1 cellular context compared by ENCODE assay signal in genomic region chr2:152175368-152176112, GRCh38.
A peak's percentile ranks its signal among the peaks of the same experiment; 100 is the strongest.
TF ChIP-seq lines count a peak whose summit lies in the region.

Gene STAM2 (minus strand): TSS chr2:152175763. CDS start chr2:152175642, 121 bp downstream.

TF ChIP-seq in HepG2, 621 proteins besides CTCF, POLR2A, EP300 and RAD21 (continued from another document and continues in another):
- TF ChIP-seq, protein P1, sequence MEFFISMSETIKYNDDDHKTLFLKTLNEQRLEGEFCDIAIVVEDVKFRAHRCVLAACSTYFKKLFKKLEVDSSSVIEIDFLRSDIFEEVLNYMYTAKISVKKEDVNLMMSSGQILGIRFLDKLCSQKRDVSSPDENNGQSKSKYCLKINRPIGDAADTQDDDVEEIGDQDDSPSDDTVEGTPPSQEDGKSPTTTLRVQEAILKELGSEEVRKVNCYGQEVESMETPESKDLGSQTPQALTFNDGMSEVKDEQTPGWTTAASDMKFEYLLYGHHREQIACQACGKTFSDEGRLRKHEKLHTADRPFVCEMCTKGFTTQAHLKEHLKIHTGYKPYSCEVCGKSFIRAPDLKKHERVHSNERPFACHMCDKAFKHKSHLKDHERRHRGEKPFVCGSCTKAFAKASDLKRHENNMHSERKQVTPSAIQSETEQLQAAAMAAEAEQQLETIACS (CRISPR knock-in tag; IDR thresholded peaks at IDR 0.05): peak; percentile 57
- TF ChIP-seq GABPA (IDR thresholded peaks at IDR 0.05; ENCODE audit: low read depth, low read length) (peak; percentile 81), GABPA (CRISPR knock-in tag; IDR thresholded peaks at IDR 0.05; ENCODE audit: low read depth) (peak; percentile 94), SP4 (CRISPR knock-in tag; IDR thresholded peaks at IDR 0.05) (peak; percentile 62; the same call in 1 of the 2 replicates), ZNF850 (CRISPR knock-in tag; conservative IDR thresholded peaks at IDR 0.05) (0 out of 2 replicates have a peak, but pooled peaks have one; percentile 87), CBX2 (IDR thresholded peaks at IDR 0.05; ENCODE audit: low read depth, low read length) (no peak), CBX2 (CRISPR knock-in tag; IDR thresholded peaks at IDR 0.05; ENCODE audit: low read depth) (no peak), MNT (IDR thresholded peaks at IDR 0.05) (no peak), SP2 (CRISPR knock-in tag; IDR thresholded peaks at IDR 0.05) (peak; percentile 19; the same call in 1 of the 2 replicates), MED13 (CRISPR knock-in tag; IDR thresholded peaks at IDR 0.05) (peak; percentile 96), NRL (CRISPR knock-in tag; IDR thresholded peaks at IDR 0.05; ENCODE audit: borderline replicate concordance) (peak; percentile 91), WIZ (CRISPR knock-in tag; IDR thresholded peaks at IDR 0.05) (peak; percentile 82; the same call in 1 of the 2 replicates), MAFF (IDR thresholded peaks at IDR 0.05; ENCODE audit: low read depth, low read length) (no peak; the same call in 1 of the 2 replicates), SALL1 (CRISPR knock-in tag; IDR thresholded peaks at IDR 0.05) (peak; percentile 90), SP140L (CRISPR knock-in tag; IDR thresholded peaks at IDR 0.05; ENCODE audit: borderline replicate concordance) (peak; percentile 23; the same call in 1 of the 2 replicates), NAIF1 (CRISPR knock-in tag; IDR thresholded peaks at IDR 0.05; ENCODE audit: borderline replicate concordance) (peak; percentile 91; the same call in 1 of the 2 replicates), STAG1 (CRISPR knock-in tag; IDR thresholded peaks at IDR 0.05) (peak; percentile 100), RORA (CRISPR knock-in tag; IDR thresholded peaks at IDR 0.05) (no peak), ZNF501 (CRISPR knock-in tag; IDR thresholded peaks at IDR 0.05) (peak; percentile 100), PPARG (CRISPR knock-in tag; conservative IDR thresholded peaks at IDR 0.05) (peak; percentile 63; the same call in 1 of the 2 replicates), HINFP (CRISPR knock-in tag; IDR thresholded peaks at IDR 0.05; ENCODE audit: low read depth) (peak; percentile 39), KAT7 (CRISPR knock-in tag; IDR thresholded peaks at IDR 0.05; ENCODE audit: borderline replicate concordance) (peak; percentile 97), IKZF4 (CRISPR knock-in tag; IDR thresholded peaks at IDR 0.05; ENCODE audit: borderline replicate concordance, low read depth, not compliant biosample characterization) (peak; percentile 16), ADNP (CRISPR knock-in tag; IDR thresholded peaks at IDR 0.05) (no peak; the same call in 1 of the 2 replicates), ZNF333 (CRISPR knock-in tag; IDR thresholded peaks at IDR 0.05; ENCODE audit: borderline replicate concordance) (peak; percentile 81), CREM (IDR thresholded peaks at IDR 0.05) (peak; percentile 83), CREM (CRISPR knock-in tag; IDR thresholded peaks at IDR 0.05) (no peak), AHDC1 (CRISPR knock-in tag; IDR thresholded peaks at IDR 0.05; ENCODE audit: borderline replicate concordance) (peak; percentile 79; the same call in 1 of the 2 replicates), MLLT10 (CRISPR knock-in tag; IDR thresholded peaks at IDR 0.05) (no peak), ZNF747 (CRISPR knock-in tag; IDR thresholded peaks at IDR 0.05; ENCODE audit: borderline replicate concordance) (peak; percentile 80; the same call in 1 of the 2 replicates), HIVEP1 (CRISPR knock-in tag; IDR thresholded peaks at IDR 0.05) (peak; percentile 77), ZNF83 (CRISPR knock-in tag; IDR thresholded peaks at IDR 0.05; ENCODE audit: borderline replicate concordance) (peak; percentile 91; the same call in 1 of the 2 replicates), ZNF382 (CRISPR knock-in tag; IDR thresholded peaks at IDR 0.05; ENCODE audit: borderline replicate concordance) (no peak), BCL3 (CRISPR knock-in tag; IDR thresholded peaks at IDR 0.05) (peak; percentile 82), ZNF253 (CRISPR knock-in tag; IDR thresholded peaks at IDR 0.05; ENCODE audit: borderline replicate concordance) (no peak), RFXAP (CRISPR knock-in tag; IDR thresholded peaks at IDR 0.05; ENCODE audit: borderline replicate concordance) (peak; percentile 95)
- TF ChIP-seq, protein P2, sequence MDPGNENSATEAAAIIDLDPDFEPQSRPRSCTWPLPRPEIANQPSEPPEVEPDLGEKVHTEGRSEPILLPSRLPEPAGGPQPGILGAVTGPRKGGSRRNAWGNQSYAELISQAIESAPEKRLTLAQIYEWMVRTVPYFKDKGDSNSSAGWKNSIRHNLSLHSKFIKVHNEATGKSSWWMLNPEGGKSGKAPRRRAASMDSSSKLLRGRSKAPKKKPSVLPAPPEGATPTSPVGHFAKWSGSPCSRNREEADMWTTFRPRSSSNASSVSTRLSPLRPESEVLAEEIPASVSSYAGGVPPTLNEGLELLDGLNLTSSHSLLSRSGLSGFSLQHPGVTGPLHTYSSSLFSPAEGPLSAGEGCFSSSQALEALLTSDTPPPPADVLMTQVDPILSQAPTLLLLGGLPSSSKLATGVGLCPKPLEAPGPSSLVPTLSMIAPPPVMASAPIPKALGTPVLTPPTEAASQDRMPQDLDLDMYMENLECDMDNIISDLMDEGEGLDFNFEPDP (CRISPR knock-in tag; conservative IDR thresholded peaks at IDR 0.05): 0 out of 2 replicates have a peak, but pooled peaks have one; percentile 78
- TF ChIP-seq, protein P3, sequence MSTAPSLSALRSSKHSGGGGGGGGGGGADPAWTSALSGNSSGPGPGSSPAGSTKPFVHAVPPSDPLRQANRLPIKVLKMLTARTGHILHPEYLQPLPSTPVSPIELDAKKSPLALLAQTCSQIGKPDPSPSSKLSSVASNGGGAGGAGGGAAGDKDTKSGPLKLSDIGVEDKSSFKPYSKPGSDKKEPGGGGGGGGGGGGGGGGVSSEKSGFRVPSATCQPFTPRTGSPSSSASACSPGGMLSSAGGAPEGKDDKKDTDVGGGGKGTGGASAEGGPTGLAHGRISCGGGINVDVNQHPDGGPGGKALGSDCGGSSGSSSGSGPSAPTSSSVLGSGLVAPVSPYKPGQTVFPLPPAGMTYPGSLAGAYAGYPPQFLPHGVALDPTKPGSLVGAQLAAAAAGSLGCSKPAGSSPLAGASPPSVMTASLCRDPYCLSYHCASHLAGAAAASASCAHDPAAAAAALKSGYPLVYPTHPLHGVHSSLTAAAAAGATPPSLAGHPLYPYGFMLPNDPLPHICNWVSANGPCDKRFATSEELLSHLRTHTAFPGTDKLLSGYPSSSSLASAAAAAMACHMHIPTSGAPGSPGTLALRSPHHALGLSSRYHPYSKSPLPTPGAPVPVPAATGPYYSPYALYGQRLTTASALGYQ (CRISPR knock-in tag; IDR thresholded peaks at IDR 0.05): peak; percentile 95
- TF ChIP-seq, protein P4, sequence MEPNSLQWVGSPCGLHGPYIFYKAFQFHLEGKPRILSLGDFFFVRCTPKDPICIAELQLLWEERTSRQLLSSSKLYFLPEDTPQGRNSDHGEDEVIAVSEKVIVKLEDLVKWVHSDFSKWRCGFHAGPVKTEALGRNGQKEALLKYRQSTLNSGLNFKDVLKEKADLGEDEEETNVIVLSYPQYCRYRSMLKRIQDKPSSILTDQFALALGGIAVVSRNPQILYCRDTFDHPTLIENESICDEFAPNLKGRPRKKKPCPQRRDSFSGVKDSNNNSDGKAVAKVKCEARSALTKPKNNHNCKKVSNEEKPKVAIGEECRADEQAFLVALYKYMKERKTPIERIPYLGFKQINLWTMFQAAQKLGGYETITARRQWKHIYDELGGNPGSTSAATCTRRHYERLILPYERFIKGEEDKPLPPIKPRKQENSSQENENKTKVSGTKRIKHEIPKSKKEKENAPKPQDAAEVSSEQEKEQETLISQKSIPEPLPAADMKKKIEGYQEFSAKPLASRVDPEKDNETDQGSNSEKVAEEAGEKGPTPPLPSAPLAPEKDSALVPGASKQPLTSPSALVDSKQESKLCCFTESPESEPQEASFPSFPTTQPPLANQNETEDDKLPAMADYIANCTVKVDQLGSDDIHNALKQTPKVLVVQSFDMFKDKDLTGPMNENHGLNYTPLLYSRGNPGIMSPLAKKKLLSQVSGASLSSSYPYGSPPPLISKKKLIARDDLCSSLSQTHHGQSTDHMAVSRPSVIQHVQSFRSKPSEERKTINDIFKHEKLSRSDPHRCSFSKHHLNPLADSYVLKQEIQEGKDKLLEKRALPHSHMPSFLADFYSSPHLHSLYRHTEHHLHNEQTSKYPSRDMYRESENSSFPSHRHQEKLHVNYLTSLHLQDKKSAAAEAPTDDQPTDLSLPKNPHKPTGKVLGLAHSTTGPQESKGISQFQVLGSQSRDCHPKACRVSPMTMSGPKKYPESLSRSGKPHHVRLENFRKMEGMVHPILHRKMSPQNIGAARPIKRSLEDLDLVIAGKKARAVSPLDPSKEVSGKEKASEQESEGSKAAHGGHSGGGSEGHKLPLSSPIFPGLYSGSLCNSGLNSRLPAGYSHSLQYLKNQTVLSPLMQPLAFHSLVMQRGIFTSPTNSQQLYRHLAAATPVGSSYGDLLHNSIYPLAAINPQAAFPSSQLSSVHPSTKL (CRISPR knock-in tag; IDR thresholded peaks at IDR 0.05): peak; percentile 68
